In the genomic region with DNA sequence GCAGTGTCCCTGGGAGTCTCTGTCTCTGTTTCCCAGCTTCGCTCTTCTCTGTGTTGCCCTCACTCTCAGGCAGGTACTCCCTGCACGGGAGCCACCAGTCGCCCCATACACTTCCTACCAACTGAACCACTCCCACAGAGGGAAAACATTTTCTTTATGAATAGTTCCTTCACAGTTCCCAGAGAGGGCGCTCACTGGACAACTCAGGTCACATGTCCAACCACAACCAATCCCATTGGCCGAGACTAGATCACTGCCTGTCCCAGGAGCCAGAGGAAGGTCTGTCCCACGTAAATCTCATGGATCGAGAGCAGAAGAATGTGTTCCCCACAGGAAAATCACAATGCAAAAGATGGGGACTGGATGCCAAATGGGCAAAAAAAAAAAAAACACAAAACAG, we compare ENCODE assay signal across 1 cellular context.
TF ChIP-seq lines count a peak whose summit lies in the region.

No MANE protein-coding gene starts in this region.

TF ChIP-seq in A549, 52 proteins besides CTCF, POLR2A, EP300 and RAD21:
- TF ChIP-seq ZNF302 (CRISPR knock-in tag; IDR thresholded peaks at IDR 0.05) (no peak), RARB (CRISPR knock-in tag; IDR thresholded peaks at IDR 0.05) (no peak), E2F6 (IDR thresholded peaks at IDR 0.05; ENCODE audit: borderline replicate concordance, low read depth) (no peak), ZSCAN20 (CRISPR knock-in tag; IDR thresholded peaks at IDR 0.05) (no peak), KDM5A (IDR thresholded peaks at IDR 0.05) (no peak), GATA3 (IDR thresholded peaks at IDR 0.05; ENCODE audit: borderline replicate concordance) (no peak), FOSB (CRISPR knock-in tag; IDR thresholded peaks at IDR 0.05) (no peak)
